ENCODE assay signal across 19 cellular contexts in genomic region chr3:181696641-181697230, GRCh38. TPM values are rescaled to one million over a fixed set of nuclear protein-coding genes. Genes with fewer than 3 reads are reported as not detected.
DNase-seq lines count a peak whose midpoint lies in the region; ATAC-seq and TF ChIP-seq lines count a peak whose summit lies in the region.
"Had no signal": no experiment of that assay in that cellular context is flagged by ENCODE, and none has a peak within 500 bp of the region (broad histone marks: within the 10 kb centered on the region; RNA-seq: fewer than 3 reads in every experiment).

No MANE protein-coding gene starts in this region.

- H3K36me3 Mint-ChIP-seq in endodermal cell (ENCODE audit: low read depth), result no peaks in the 10 kb centered on the region
- no peaks in the 10 kb centered on the region for H3K36me3 Mint-ChIP-seq in nephron progenitor cell (ENCODE audit: low read depth)
- H3K36me3 Mint-ChIP-seq: memory B cell had no signal

- H3K4me3 Mint-ChIP-seq in stimulated activated naive CD8-positive, alpha-beta T cell treated with anti-CD3 and anti-CD28 coated beads, Interleukin-15, amount 100 ng/mL, for 72 hours, result peak overlapping the region; percentile 9 to 27
- H3K4me3 Mint-ChIP-seq in endodermal cell (peak overlapping the region; percentile 66), nephron progenitor cell (peak overlapping the region; percentile 3)
- H3K4me3 Mint-ChIP-seq: activated CD8-positive, alpha-beta T cell treated with anti-CD3 and anti-CD28 coated beads for 36 hours; activated T-helper 17 cell treated with anti-CD3 and anti-CD28 coated beads, Interleukin-2, amount 50 U/mL, for 72 hours; memory B cell had no signal

- H3K4me3 ChIP-seq in endodermal cell (ENCODE audit: low read length) (peak overlapping the region; percentile 78), upper lobe of left lung (no peak overlapping the region)
- H3K4me3 ChIP-seq: HAP-1 had no signal

- H3K9ac ChIP-seq in endodermal cell (ENCODE audit: extremely low read depth, low read length, poor library complexity, severe bottlenecking), result no peak overlapping the region

- no peaks in the 10 kb centered on the region for H3K9me3 ChIP-seq in endodermal cell (ENCODE audit: control insufficient read depth, low read length)
- no peaks in the 10 kb centered on the region for H3K9me3 ChIP-seq in upper lobe of left lung
- H3K9me3 ChIP-seq: HAP-1, sigmoid colon had no signal

- ATAC-seq in stimulated activated naive CD8-positive, alpha-beta T cell treated with anti-CD3 and anti-CD28 coated beads, Interleukin-15, amount 100 ng/mL, for 72 hours, result no peak
- no peak for ATAC-seq in stimulated activated naive CD8-positive, alpha-beta T cell treated with anti-CD3 and anti-CD28 coated beads, Interleukin-15, Interleukin-2, amounts not matched to agents 100 U/mL and 50 U/mL, for 24 hours
- ATAC-seq in upper lobe of left lung (ENCODE audit: low FRiP score in 2 of 2), result no peak
- ATAC-seq: activated CD8-positive, alpha-beta T cell treated with anti-CD3 and anti-CD28 coated beads for 36 hours; activated T-helper 17 cell treated with anti-CD3 and anti-CD28 coated beads, Interleukin-2, amount 50 U/mL, for 72 hours had no signal

- TF ChIP-seq EP300 in upper lobe of left lung (IDR thresholded peaks at IDR 0.05), result no peak

- 73 to 80% methylated on average over 9 to 10 of the region's 10 CpGs for WGBS in endodermal cell (ENCODE audit: insufficient coverage in 1 of 2, insufficient read length in 1 of 2), 2 experiments
- 40 to 47% methylated on average over 10 of the region's 10 CpGs for WGBS in upper lobe of left lung, 2 donors

- H3K27ac ChIP-seq in endodermal cell (ENCODE audit: low read depth, low read length), result no peak overlapping the region
- no peak overlapping the region for H3K27ac ChIP-seq in upper lobe of left lung
- H3K27ac ChIP-seq: sigmoid colon, VCaP had no signal

- H3K4me1 ChIP-seq in endodermal cell (ENCODE audit: control insufficient read depth, insufficient read depth, low read length) (no peaks in the 10 kb centered on the region), upper lobe of left lung (peaks cover 19 to 30% (median 24%) of the 10 kb centered on the region in 4 donors)

- H3K9me3 Mint-ChIP-seq in stimulated activated naive CD8-positive, alpha-beta T cell treated with anti-CD3 and anti-CD28 coated beads, Interleukin-15, amount 100 ng/mL, for 72 hours, result peaks cover 0 to 13% of the 10 kb centered on the region in 2 donors
- no peaks in the 10 kb centered on the region for H3K9me3 Mint-ChIP-seq in endodermal cell
- H3K9me3 Mint-ChIP-seq in nephron progenitor cell, result no peaks in the 10 kb centered on the region
- H3K9me3 Mint-ChIP-seq: activated T-helper 17 cell treated with anti-CD3 and anti-CD28 coated beads, Interleukin-2, amount 50 U/mL, for 72 hours; memory B cell had no signal

- no peak for TF ChIP-seq CTCF in endodermal cell (conservative IDR thresholded peaks at IDR 0.05)
- no peak for TF ChIP-seq CTCF in nephron progenitor cell (IDR thresholded peaks at IDR 0.05)
- TF ChIP-seq CTCF in upper lobe of left lung (IDR thresholded peaks at IDR 0.05), result no peak

- no peak for TF ChIP-seq POLR2A in upper lobe of left lung (IDR thresholded peaks at IDR 0.05)

- peaks cover 65% of the 10 kb centered on the region for H3K27me3 ChIP-seq in endodermal cell (ENCODE audit: control insufficient read depth, insufficient read depth, low read length, poor library complexity, severe bottlenecking)
- peaks cover 0 to 33% (median 8%) of the 10 kb centered on the region in 4 donors for H3K27me3 ChIP-seq in upper lobe of left lung

- H3K27me3 Mint-ChIP-seq in stimulated activated naive CD8-positive, alpha-beta T cell treated with anti-CD3 and anti-CD28 coated beads, Interleukin-15, amount 100 ng/mL, for 72 hours, result peaks cover 87% of the 10 kb centered on the region
- H3K27me3 Mint-ChIP-seq in endodermal cell (ENCODE audit: insufficient read depth), result peaks cover 39% of the 10 kb centered on the region
- peaks cover 19% of the 10 kb centered on the region for H3K27me3 Mint-ChIP-seq in nephron progenitor cell (ENCODE audit: low read depth, poor library complexity)

- DNase-seq in stimulated activated naive CD8-positive, alpha-beta T cell treated with anti-CD3 and anti-CD28 coated beads, Interleukin-15, amount 100 ng/mL, for 72 hours, result no peak
- DNase-seq in stimulated activated naive CD8-positive, alpha-beta T cell treated with anti-CD3 and anti-CD28 coated beads, Interleukin-15, Interleukin-2, amounts not matched to agents 100 U/mL and 50 U/mL, for 24 hours, result no peak
- DNase-seq in endodermal cell (no peak), nephron progenitor cell (no peak), upper lobe of left lung (no peak), HUDEP-2 (lab: John Stamatoyannopoulos, UW; ENCODE audit: unreplicated experiment in 76 of 76) (no peak), ecto neural progenitor cell (ENCODE audit: low spot score) (no peak)
- no peak for DNase-seq in stimulated activated CD4-positive, alpha-beta T cell treated with anti-CD3 and anti-CD28 coated beads, Interleukin-2, amount 100 ng/mL, for 24 hours
- DNase-seq: activated CD8-positive, alpha-beta T cell treated with anti-CD3 and anti-CD28 coated beads for 36 hours; GDM1; NCI-H187; sigmoid colon; stimulated activated CD4-positive, alpha-beta T cell treated with anti-CD3 and anti-CD28 coated beads, Interleukin-4, amount 100 ng/mL, for 24 hours had no signal

- H3K4me1 Mint-ChIP-seq in stimulated activated naive CD8-positive, alpha-beta T cell treated with anti-CD3 and anti-CD28 coated beads, Interleukin-15, amount 100 ng/mL, for 72 hours, result peaks cover 29% of the 10 kb centered on the region
- H3K4me1 Mint-ChIP-seq in endodermal cell, result peaks cover 27% of the 10 kb centered on the region
- peaks cover 56% of the 10 kb centered on the region for H3K4me1 Mint-ChIP-seq in nephron progenitor cell

- H3K36me3 ChIP-seq in endodermal cell (ENCODE audit: control insufficient read depth, insufficient read depth, low read length) (no peaks in the 10 kb centered on the region), upper lobe of left lung (no peaks in the 10 kb centered on the region)
- H3K36me3 ChIP-seq: HAP-1, sigmoid colon had no signal

- H3K27ac Mint-ChIP-seq in stimulated activated naive CD8-positive, alpha-beta T cell treated with anti-CD3 and anti-CD28 coated beads, Interleukin-15, amount 100 ng/mL, for 72 hours, result peak overlapping the region in 1 of 2 donors; percentile 37
- H3K27ac Mint-ChIP-seq in endodermal cell (no peak overlapping the region), nephron progenitor cell (no peak overlapping the region)
- H3K27ac Mint-ChIP-seq: activated CD8-positive, alpha-beta T cell treated with anti-CD3 and anti-CD28 coated beads for 36 hours; activated T-helper 17 cell treated with anti-CD3 and anti-CD28 coated beads, Interleukin-2, amount 50 U/mL, for 72 hours; memory B cell had no signal

RNA-seq across cellular contexts. Expression of gene SOX2, which starts 15.0 kb away (rescaled TPM):
- total RNA-seq in endodermal cell, result 10 to 100 TPM in 1 of 2 donors, 1 to 10 TPM in 1; 1.8 to 39.5 TPM
- 240 TPM for polyA plus RNA-seq in endodermal cell (2013, experiment 1 of 2)
- polyA plus RNA-seq in endodermal cell (2013, experiment 2 of 2), result 203 TPM
- total RNA-seq in upper lobe of left lung, result 10 to 100 TPM in 1 of 6 donors, 1 to 10 TPM in 4, under 1 TPM in 1; 0.57 to 16.4 (median 2.8) TPM
- total RNA-seq: activated CD8-positive, alpha-beta T cell treated with anti-CD3 and anti-CD28 coated beads for 36 hours; HT-29; MCF 10A had no signal

Comparison
In these comparisons a context has a peak if more than half of its experiments do, and no peak if none do; other contexts are left out.
1. H3K4me3 Mint-ChIP-seq: peak in every context shown above with its lines; median percentile 66 in endodermal cell; 18 in stimulated activated naive CD8-positive, alpha-beta T cell treated with anti-CD3 and anti-CD28 coated beads, Interleukin-15, amount 100 ng/mL, for 72 hours; 3 in nephron progenitor cell.